In genomic region chr16:74743668-74744299, GRCh38 we compare ENCODE assay signal across 1 cellular context.
TF ChIP-seq lines count a peak whose summit lies in the region.

No MANE protein-coding gene starts in this region.

TF ChIP-seq in HEK293, 187 proteins besides CTCF, POLR2A, EP300 and RAD21 (continued from another document and continues in another):
- TF ChIP-seq ZNF292 (tag by site-specific recombination; IDR thresholded peaks at IDR 0.05; ENCODE audit: borderline replicate concordance, low read depth): no peak
- peak; percentile 18; the same call in 1 of the 2 replicates for TF ChIP-seq ZNF184 (tag by site-specific recombination; IDR thresholded peaks at IDR 0.05)
- TF ChIP-seq ZNF843 (tag by site-specific recombination; IDR thresholded peaks at IDR 0.05): peak; percentile 56; the same call in 1 of the 2 replicates
- TF ChIP-seq ZNF146 (tag by site-specific recombination; IDR thresholded peaks at IDR 0.05): no peak
- TF ChIP-seq HIC1 (tag by site-specific recombination; IDR thresholded peaks at IDR 0.05): 0 out of 2 replicates have a peak, but pooled peaks have one; percentile 40
- TF ChIP-seq ZNF692 (tag by site-specific recombination; IDR thresholded peaks at IDR 0.05): peak; percentile 85
- TF ChIP-seq EGR2 (tag by site-specific recombination; IDR thresholded peaks at IDR 0.05; ENCODE audit: low read depth): no peak
- no peak for TF ChIP-seq ZNF791 (tag by site-specific recombination; IDR thresholded peaks at IDR 0.05)
- TF ChIP-seq SP3 (tag by site-specific recombination; IDR thresholded peaks at IDR 0.05): peak; percentile 81
- no peak for TF ChIP-seq ZSCAN5A (tag by site-specific recombination; IDR thresholded peaks at IDR 0.05)
- TF ChIP-seq GLIS2 (tag by site-specific recombination; IDR thresholded peaks at IDR 0.05): peak; percentile 50; the same call in 1 of the 2 replicates
- TF ChIP-seq ZNF24 (tag by site-specific recombination; IDR thresholded peaks at IDR 0.05): peak; percentile 81
- 0 out of 2 replicates have a peak, but pooled peaks have one; percentile 28 for TF ChIP-seq ZBTB11 (tag by site-specific recombination; conservative IDR thresholded peaks at IDR 0.05; ENCODE audit: low read depth)
- TF ChIP-seq ZNF10 (tag by site-specific recombination; IDR thresholded peaks at IDR 0.05): 0 out of 2 replicates have a peak, but pooled peaks have one; percentile 43
- TF ChIP-seq ZNF561 (tag by site-specific recombination; IDR thresholded peaks at IDR 0.05; ENCODE audit: borderline replicate concordance): peak; percentile 88
- peak; percentile 84; the same call in 1 of the 2 replicates for TF ChIP-seq REPIN1 (tag by site-specific recombination; IDR thresholded peaks at IDR 0.05; ENCODE audit: low read depth)
- TF ChIP-seq ZNF211 (tag by site-specific recombination; IDR thresholded peaks at IDR 0.05; ENCODE audit: low read depth): no peak
- TF ChIP-seq ZSCAN23 (tag by site-specific recombination; IDR thresholded peaks at IDR 0.05): peak; percentile 81; the same call in 1 of the 2 replicates
- peak; percentile 88 for TF ChIP-seq PRDM10 (tag by site-specific recombination; IDR thresholded peaks at IDR 0.05)
- no peak for TF ChIP-seq YY1 (tag by site-specific recombination; IDR thresholded peaks at IDR 0.05)
- TF ChIP-seq ZNF548 (tag by site-specific recombination; IDR thresholded peaks at IDR 0.05): no peak
- 0 out of 2 replicates have a peak, but pooled peaks have one; percentile 29 for TF ChIP-seq ZNF366 (tag by site-specific recombination; conservative IDR thresholded peaks at IDR 0.05)
- peak; percentile 41 for TF ChIP-seq ZIC2 (tag by site-specific recombination; IDR thresholded peaks at IDR 0.05)
- peak; percentile 43; the same call in 1 of the 2 replicates for TF ChIP-seq ZNF664 (tag by site-specific recombination; IDR thresholded peaks at IDR 0.05)
- no peak; the same call in 1 of the 2 replicates for TF ChIP-seq ZNF398 (tag by site-specific recombination; IDR thresholded peaks at IDR 0.05)
- peak; percentile 83 for TF ChIP-seq ZNF629 (tag by site-specific recombination; IDR thresholded peaks at IDR 0.05)
- TF ChIP-seq ZNF488 (tag by site-specific recombination; IDR thresholded peaks at IDR 0.05): no peak
- 0 out of 2 replicates have a peak, but pooled peaks have one; percentile 38 for TF ChIP-seq ZNF610 (tag by site-specific recombination; IDR thresholded peaks at IDR 0.05; ENCODE audit: borderline replicate concordance)
- TF ChIP-seq KLF7 (tag by site-specific recombination; IDR thresholded peaks at IDR 0.05; ENCODE audit: borderline replicate concordance): peak; percentile 62; the same call in 1 of the 2 replicates
- peak; percentile 63; the same call in 1 of the 2 replicates for TF ChIP-seq KLF8 (tag by site-specific recombination; IDR thresholded peaks at IDR 0.05)
- peak; percentile 75 for TF ChIP-seq ZNF335 (tag by site-specific recombination; conservative IDR thresholded peaks at IDR 0.05)
- peak; percentile 60 for TF ChIP-seq ZNF639 (tag by site-specific recombination; IDR thresholded peaks at IDR 0.05)
- TF ChIP-seq ZNF174 (tag by site-specific recombination; IDR thresholded peaks at IDR 0.05): no peak
- no peak for TF ChIP-seq ZBTB10 (tag by site-specific recombination; IDR thresholded peaks at IDR 0.05)
- no peak for TF ChIP-seq ZNF26 (tag by site-specific recombination; IDR thresholded peaks at IDR 0.05)
- peak; percentile 69 for TF ChIP-seq GLIS1 (tag by site-specific recombination; IDR thresholded peaks at IDR 0.05)
